In genomic region chr7:149041350-149041749, GRCh38 we compare ENCODE assay signal across 11 cellular contexts.
"Had no signal": no experiment of that assay in that cellular context is flagged by ENCODE, and none has a peak within 500 bp of the region (broad histone marks: within the 10 kb centered on the region; RNA-seq: fewer than 3 reads in every experiment).

No MANE protein-coding gene starts in this region.

- H3K4me3 ChIP-seq: GM23248, GM23338, HAP-1 had no signal

- H3K4me2 ChIP-seq: GM23338 had no signal

- H3K27ac ChIP-seq: GM23248 had no signal

- FAIRE-seq: H1, H54 had no signal

- H2AFZ ChIP-seq: GM23248, GM23338 had no signal

- H3K4me1 ChIP-seq: HAP-1 had no signal

- H3K9ac ChIP-seq: GM23248 had no signal

- ATAC-seq: GM23338, HCT116 had no signal

- H3K36me3 ChIP-seq: HAP-1 had no signal

- DNase-seq: GM23248, GOT3, H7, H9, HCEC 1CT, HFFc6 had no signal
